In genomic region chr2:62110415-62111025, GRCh38 we compare ENCODE assay signal across 19 cellular contexts.
A peak's percentile ranks its signal among the peaks of the same experiment; 100 is the strongest.
DNase-seq lines count a peak whose midpoint lies in the region; TF ChIP-seq lines count a peak whose summit lies in the region.
"Had no signal": no experiment of that assay in that cellular context is flagged by ENCODE, and none has a peak within 500 bp of the region (broad histone marks: within the 10 kb centered on the region; RNA-seq: fewer than 3 reads in every experiment).

No MANE protein-coding gene starts in this region.

- H3K27me3 Mint-ChIP-seq in endodermal cell (ENCODE audit: insufficient read depth) (no peaks in the 10 kb centered on the region), nephron (ENCODE audit: low read depth) (no peaks in the 10 kb centered on the region)
- H3K27me3 Mint-ChIP-seq: CD4-positive, CD25-positive, alpha-beta regulatory T cell; IgD-negative memory B cell had no signal

- TF ChIP-seq CTCF in AG04450 (IDR thresholded peaks at IDR 0.05; ENCODE audit: low read depth, low read length) (no peak), endodermal cell (conservative IDR thresholded peaks at IDR 0.05) (no peak), nephron (IDR thresholded peaks at IDR 0.05; ENCODE audit: unreplicated experiment in 3 of 3) (no peak), Peyer's patch (IDR thresholded peaks at IDR 0.05) (no peak)

- H3K36me3 ChIP-seq in HUES48 (ENCODE audit: control insufficient read depth, insufficient read depth, low read length), result no peaks in the 10 kb centered on the region
- H3K36me3 ChIP-seq in endodermal cell (ENCODE audit: control insufficient read depth, insufficient read depth, low read length), result no peaks in the 10 kb centered on the region
- H3K36me3 ChIP-seq in Peyer's patch, result no peaks in the 10 kb centered on the region

- H3K27me3 ChIP-seq in AG04450 (ENCODE audit: control insufficient read depth, insufficient read depth, low read length) (no peaks in the 10 kb centered on the region), HUES48 (ENCODE audit: control insufficient read depth, insufficient read depth, low read length) (no peaks in the 10 kb centered on the region), endodermal cell (ENCODE audit: control insufficient read depth, insufficient read depth, low read length, poor library complexity, severe bottlenecking) (no peaks in the 10 kb centered on the region), Peyer's patch (no peaks in the 10 kb centered on the region)

- no peak overlapping the region for H3K4me3 Mint-ChIP-seq in endodermal cell
- H3K4me3 Mint-ChIP-seq in nephron, result no peak overlapping the region
- H3K4me3 Mint-ChIP-seq: CD4-positive, CD25-positive, alpha-beta regulatory T cell; IgD-negative memory B cell had no signal

- no peak for TF ChIP-seq POLR2A in Peyer's patch (IDR thresholded peaks at IDR 0.05)

- no peak overlapping the region for H3K4me3 ChIP-seq in AG04450 (ENCODE audit: low read depth, low read length)
- no peak overlapping the region for H3K4me3 ChIP-seq in HUES48 (ENCODE audit: low read depth, low read length)
- H3K4me3 ChIP-seq in endodermal cell (ENCODE audit: low read length), result no peak overlapping the region
- H3K4me3 ChIP-seq in Peyer's patch, result no peak overlapping the region

- H3K9ac ChIP-seq in HUES48 (ENCODE audit: low read depth, low read length) (no peak overlapping the region), endodermal cell (ENCODE audit: extremely low read depth, low read length, poor library complexity, severe bottlenecking) (peak overlapping the region; percentile 26)

- DNase-seq in AG04450 (ENCODE audit: low read depth, low spot score), result peak; percentile 8
- DNase-seq in endodermal cell, result no peak
- no peak for DNase-seq in HuH-7 (ENCODE audit: low spot score)
- DNase-seq in Peyer's patch, result no peak
- DNase-seq in NCI-H1105 treated with DMSO at 0.1 percent for 48 hours (lab: John Stamatoyannopoulos, UW), result no peak
- DNase-seq in NCI-H1930 (lab: John Stamatoyannopoulos, UW), result no peak
- DNase-seq: CD4-positive, CD25-positive, alpha-beta regulatory T cell; DMS79 treated with DMSO at 0.1 percent for 48 hours; Karpas-422; MV-4-11; NCI-H1694; NCI-H2081 treated with DMSO at 0.1 percent for 48 hours; NCI-H446 treated with DMSO at 0.1 percent for 48 hours; NCI-H69; NK-92 treated with Interleukin-12 subunit alpha and Interleukin-12 subunit beta, amount 100 ng/mL, for 24 hours had no signal

- POLR2A ChIA-PET in AG04450 (lab: Yijun Ruan, JAX), result interaction anchor here (0.6 kb wide), 1 partner anchor 459 kb away, joined by 6 read pairs; no protein-coding TSS in a partner anchor

- WGBS in endodermal cell (ENCODE audit: insufficient coverage in 1 of 2, insufficient read length in 1 of 2), 2 experiments, result 62 to 69% methylated on average over 3 of the region's 4 CpGs

- H3K27ac Mint-ChIP-seq in endodermal cell (peak overlapping the region; percentile 50), nephron (peak overlapping the region in 2 of 3 experiments; percentile 62 to 71)
- H3K27ac Mint-ChIP-seq: CD4-positive, CD25-positive, alpha-beta regulatory T cell; IgD-negative memory B cell had no signal

- H3K4me1 ChIP-seq in HUES48 (ENCODE audit: control insufficient read depth, insufficient read depth, low read length) (peaks cover 33% of the 10 kb centered on the region), endodermal cell (ENCODE audit: control insufficient read depth, insufficient read depth, low read length) (peaks cover 38% of the 10 kb centered on the region), Peyer's patch (no peaks in the 10 kb centered on the region)

- H3K27ac ChIP-seq in AG04450 (ENCODE audit: low read depth, low read length), result no peak overlapping the region
- H3K27ac ChIP-seq in HUES48 (ENCODE audit: low read depth, low read length), result peak overlapping the region; percentile 43
- no peak overlapping the region for H3K27ac ChIP-seq in endodermal cell (ENCODE audit: low read depth, low read length)
- H3K27ac ChIP-seq in Peyer's patch, result no peak overlapping the region
- H3K27ac ChIP-seq: HL-60 had no signal

- H3K9me3 ChIP-seq in AG04450 (ENCODE audit: control insufficient read depth, insufficient read depth, low read length) (no peaks in the 10 kb centered on the region), HUES48 (ENCODE audit: control insufficient read depth, insufficient read depth, low read length) (no peaks in the 10 kb centered on the region), endodermal cell (ENCODE audit: control insufficient read depth, low read length) (no peaks in the 10 kb centered on the region), Peyer's patch (no peaks in the 10 kb centered on the region)

- CTCF ChIA-PET in AG04450 (lab: Charles Lee), result no interaction called here

- H3K36me3 Mint-ChIP-seq in endodermal cell (ENCODE audit: low read depth) (no peaks in the 10 kb centered on the region), nephron (ENCODE audit: low read depth) (no peaks in the 10 kb centered on the region)

- peaks cover 74% of the 10 kb centered on the region for H3K4me1 Mint-ChIP-seq in endodermal cell
- peaks cover 32% of the 10 kb centered on the region for H3K4me1 Mint-ChIP-seq in nephron

- H3K9me3 Mint-ChIP-seq in endodermal cell (no peaks in the 10 kb centered on the region), nephron (no peaks in the 10 kb centered on the region)
- H3K9me3 Mint-ChIP-seq: IgD-negative memory B cell had no signal
